19 cellular contexts compared by ENCODE assay signal in the genomic region with DNA sequence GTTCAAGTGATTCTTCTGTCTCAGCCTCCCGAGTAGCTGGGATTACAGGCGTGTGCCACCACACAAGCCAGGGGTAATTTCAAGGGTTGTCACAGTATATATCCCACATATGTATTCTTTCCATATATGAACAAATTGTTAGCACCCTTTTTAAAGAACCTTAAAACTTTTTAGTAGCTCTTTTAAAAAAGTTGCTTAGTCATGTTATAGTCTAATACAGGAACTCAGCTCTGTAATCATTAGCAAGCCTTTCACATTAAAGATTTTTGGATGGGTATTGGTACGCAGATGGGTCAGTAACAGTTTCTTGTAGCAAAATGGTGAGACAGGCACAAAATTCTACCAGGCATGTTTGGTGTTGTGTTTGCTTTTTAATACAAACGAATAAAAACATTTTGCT. TPM values are rescaled to one million over a fixed set of nuclear protein-coding genes. Genes with fewer than 3 reads are reported as not detected.
DNase-seq lines count a peak whose midpoint lies in the region; ATAC-seq, FAIRE-seq and TF ChIP-seq lines count a peak whose summit lies in the region.
"Had no signal": no experiment of that assay in that cellular context is flagged by ENCODE, and none has a peak within 500 bp of the region (broad histone marks: within the 10 kb centered on the region; RNA-seq: fewer than 3 reads in every experiment).

No MANE protein-coding gene starts in this region.

- peaks cover 16% of the 10 kb centered on the region for H3K36me3 ChIP-seq in left ventricle myocardium inferior
- peaks cover 24% of the 10 kb centered on the region for H3K36me3 ChIP-seq in HUES64 (ENCODE audit: insufficient read depth, low read length)
- H3K36me3 ChIP-seq in GM12878 (ENCODE audit: control insufficient read depth in 2 of 2, insufficient read depth in 2 of 2, low read length in 1 of 2) = peaks cover 2 to 8% of the 10 kb centered on the region in 2 experiments

- H3K4me1 ChIP-seq in left ventricle myocardium inferior (peaks cover 60% of the 10 kb centered on the region), right cardiac atrium (ENCODE audit: control insufficient read depth, insufficient read depth, low read length) (peaks cover 6% of the 10 kb centered on the region), HUES64 (ENCODE audit: insufficient read depth, low read length) (peaks cover 11% of the 10 kb centered on the region; the same call in 1 of the 2 replicates), GM12878 (ENCODE audit: control insufficient read depth, insufficient read depth, low read length) (peaks cover 48% of the 10 kb centered on the region)
- H3K4me1 ChIP-seq: BE2C had no signal

- POLR2A ChIA-PET in GM12878 (lab: Charles Lee) = interaction anchor here (0.7 to 2.5 kb wide), 4 partner anchors 11 to 75 kb away, joined by 3 to 8 read pairs (median 3); a partner anchor contains a TSS

- RAD21 ChIA-PET in GM12878 (lab: Charles Lee; ENCODE audit: unreplicated experiment) = interaction anchor here (0.7 to 4.8 kb wide), 5 partner anchors 9 to 203 kb away, joined by 3 to 18 read pairs (median 3); a partner anchor contains a TSS

- no peaks in the 10 kb centered on the region for H3K9me3 ChIP-seq in left ventricle myocardium inferior (replicated peaks)
- H3K9me3 ChIP-seq in right cardiac atrium (ENCODE audit: control insufficient read depth, low read length) = no peaks in the 10 kb centered on the region
- H3K9me3 ChIP-seq in HUES64 (ENCODE audit: insufficient read depth, low read depth, low read length) = no peaks in the 10 kb centered on the region
- no peaks in the 10 kb centered on the region for H3K9me3 ChIP-seq in GM12878 (replicated peaks; ENCODE audit: control insufficient read depth, insufficient read depth, low read length)
- H3K9me3 ChIP-seq: BE2C, sigmoid colon had no signal

- no peak for TF ChIP-seq POLR2A in GM12878 (IDR thresholded peaks at IDR 0.05; ENCODE audit: low read depth, low read length)

- DNase-seq in left ventricle myocardium inferior = no peak
- DNase-seq in right cardiac atrium = no peak
- DNase-seq in GM12878 (ENCODE audit: low read depth, low spot score) = no peak
- no peak for DNase-seq in stimulated activated naive CD8-positive, alpha-beta T cell treated with anti-CD3 and anti-CD28 coated beads, Interleukin-15, amount 100 ng/mL, for 72 hours
- no peak for DNase-seq in nucleus accumbens (lab: John Stamatoyannopoulos, UW)
- no peak for DNase-seq in stimulated activated CD4-positive, alpha-beta T cell treated with anti-CD3 and anti-CD28 coated beads, Interleukin-4, amount 100 ng/mL, for 4 hours
- no peak for DNase-seq in effector CD8-positive, alpha-beta T cell (lab: John Stamatoyannopoulos, UW)
- DNase-seq: BE2C; effector CD4-positive, alpha-beta T cell; hippocampal formation; NCI-H2081 treated with DMSO at 0.1 percent for 48 hours; NCI-H526 treated with DMSO at 0.1 percent for 48 hours; PC-3; sigmoid colon; stimulated activated CD4-positive, alpha-beta T cell treated with anti-CD3 and anti-CD28 coated beads, Interleukin-2, amount 100 ng/mL, for 24 hours had no signal

- peaks cover 96% of the 10 kb centered on the region for H3K79me2 ChIP-seq in GM12878 (ENCODE audit: control insufficient read depth, insufficient read depth, low read length)

- FAIRE-seq in GM12878 (lab: Jason Lieb, UNC) = no peak
- FAIRE-seq: H54 had no signal

- no peak overlapping the region for H2AFZ ChIP-seq in GM12878 (ENCODE audit: control insufficient read depth, low read depth, low read length)

- peaks cover 74% of the 10 kb centered on the region for H3K4me1 Mint-ChIP-seq in stimulated activated naive CD8-positive, alpha-beta T cell treated with anti-CD3 and anti-CD28 coated beads, Interleukin-15, amount 100 ng/mL, for 72 hours

- no peak for ATAC-seq in right cardiac atrium
- ATAC-seq in GM12878 = no peak
- no peak for ATAC-seq in stimulated activated naive CD8-positive, alpha-beta T cell treated with anti-CD3 and anti-CD28 coated beads, Interleukin-15, amount 100 ng/mL, for 72 hours
- ATAC-seq: PC-3, SK-N-SH treated with all-trans-retinoic acid at 6 μM for 48 hours had no signal

- WGBS in right cardiac atrium = 88% methylated on average over 4 of the region's 4 CpGs
- 98% methylated on average over 4 of the region's 4 CpGs for WGBS in HUES64
- 90% methylated on average over 4 of the region's 4 CpGs for WGBS in GM12878 (ENCODE audit: insufficient coverage, insufficient replicate concordance, low lambda C conversion rate, missing lambda C conversion rate)

- SMC1A ChIA-PET in GM12878 (lab: Charles Lee; ENCODE audit: uncharacterized antibody, unreplicated experiment) = interaction anchor here (1.7 to 3.1 kb wide), 2 partner anchors 8 to 59 kb away, joined by 4 to 32 read pairs; no protein-coding TSS in a partner anchor

- TF ChIP-seq CTCF in left ventricle myocardium inferior (IDR thresholded peaks at IDR 0.05; ENCODE audit: borderline replicate concordance) (no peak), GM12878 (IDR thresholded peaks at IDR 0.05 in 2 of 3, conservative IDR thresholded peaks at IDR 0.05 in 1 of 3; ENCODE audit: control insufficient read depth in 2 of 3, extremely low read depth in 1 of 3, insufficient read depth in 1 of 3, low read depth in 3 of 3, low read length in 3 of 3) (no peak)

- 0 out of 2 replicates have a peak, but pooled peaks cover under 1% of the 10 kb centered on the region for H4K20me1 ChIP-seq in GM12878 (ENCODE audit: control insufficient read depth, insufficient read depth)

- no TSS peak for BruUV-seq in GM12878 (replicated peaks; lab: Mats Ljungman, UMichigan)

- H3K9me3 Mint-ChIP-seq in stimulated activated naive CD8-positive, alpha-beta T cell treated with anti-CD3 and anti-CD28 coated beads, Interleukin-15, amount 100 ng/mL, for 72 hours = no peaks in the 10 kb centered on the region

- H3K27me3 ChIP-seq in left ventricle myocardium inferior (ENCODE audit: low read depth) = no peaks in the 10 kb centered on the region
- no peaks in the 10 kb centered on the region for H3K27me3 ChIP-seq in right cardiac atrium (ENCODE audit: control insufficient read depth, insufficient read depth)
- no peaks in the 10 kb centered on the region for H3K27me3 ChIP-seq in HUES64 (ENCODE audit: insufficient read depth, low read length)
- no peaks in the 10 kb centered on the region for H3K27me3 ChIP-seq in GM12878 (replicated peaks in 1 of 2; ENCODE audit: control insufficient read depth in 2 of 2, insufficient read depth in 2 of 2, low read length in 1 of 2)
- H3K27me3 ChIP-seq: BE2C, cardiac muscle cell, sigmoid colon had no signal

- no peak overlapping the region for H3K4me3 Mint-ChIP-seq in stimulated activated naive CD8-positive, alpha-beta T cell treated with anti-CD3 and anti-CD28 coated beads, Interleukin-15, amount 100 ng/mL, for 72 hours

- H3K27ac ChIP-seq in left ventricle myocardium inferior (replicated peaks) (peak overlapping the region; percentile 21), right cardiac atrium (ENCODE audit: low read length) (no peak overlapping the region), HUES64 (ENCODE audit: low read depth, low read length) (peak overlapping the region; percentile 37; the same call in 1 of the 2 replicates), GM12878 (ENCODE audit: control insufficient read depth, insufficient read depth) (no peak overlapping the region)
- H3K27ac ChIP-seq: cardiac muscle cell, sigmoid colon had no signal

- no peak overlapping the region for H3K4me3 ChIP-seq in left ventricle myocardium inferior
- no peak overlapping the region for H3K4me3 ChIP-seq in right cardiac atrium (ENCODE audit: low read length)
- no peak overlapping the region for H3K4me3 ChIP-seq in HUES64 (ENCODE audit: low read length)
- H3K4me3 ChIP-seq in GM12878 = no peak overlapping the region
- H3K4me3 ChIP-seq: cardiac muscle cell, sigmoid colon had no signal

- no peak overlapping the region for H3K9ac ChIP-seq in HUES64 (ENCODE audit: low read depth, low read length)
- H3K9ac ChIP-seq in GM12878 (ENCODE audit: control insufficient read depth, insufficient read depth, low read length) = no peak overlapping the region

- intact Hi-C loops in left ventricle myocardium inferior (cut with micrococcal nuclease) (no loop called here), right cardiac atrium (cut with DNase I) (loop anchor here in 1 of 4 donors (10.0 kb wide), 1 partner anchor 59 kb away; no protein-coding TSS in a partner anchor), GM12878 (cut with micrococcal nuclease; ENCODE audit: unreplicated experiment) (no loop called here)

- H3K4me2 ChIP-seq in GM12878 (ENCODE audit: control insufficient read depth, insufficient read depth) = peak overlapping the region; percentile 23; the same call in 1 of the 2 replicates

- no peaks in the 10 kb centered on the region for H3K27me3 Mint-ChIP-seq in stimulated activated naive CD8-positive, alpha-beta T cell treated with anti-CD3 and anti-CD28 coated beads, Interleukin-15, amount 100 ng/mL, for 72 hours

- CTCF ChIA-PET in GM12878 (lab: Yijun Ruan, JAX) = interaction anchor here (1.3 to 1.9 kb wide), 2 partner anchors 59 to 203 kb away, joined by 3 to 6 read pairs; no protein-coding TSS in a partner anchor

- in situ Hi-C loops in GM12878 (cut with MboI) = no loop called here

- no peak for TF ChIP-seq RAD21 in GM12878 (IDR thresholded peaks at IDR 0.05; ENCODE audit: insufficient read depth, low read depth, low read length)

- TF ChIP-seq EP300 in GM12878 (IDR thresholded peaks at IDR 0.05; ENCODE audit: borderline replicate concordance in 1 of 2, control insufficient read depth in 1 of 2, low read depth in 2 of 2, low read length in 2 of 2) = no peak

- H3K27ac Mint-ChIP-seq in stimulated activated naive CD8-positive, alpha-beta T cell treated with anti-CD3 and anti-CD28 coated beads, Interleukin-15, amount 100 ng/mL, for 72 hours = peak overlapping the region; percentile 40 to 71

RNA-seq across cellular contexts. Expression of a gene that starts 10.9 kb away (rescaled TPM):
- 72.8 TPM for total RNA-seq in left ventricle myocardium inferior
- total RNA-seq in right cardiac atrium = 10 to 100 TPM; 58.0 to 65.2 (median 63.2) TPM
- 49.9 TPM for polyA plus RNA-seq in right cardiac atrium
- 134 TPM for polyA plus RNA-seq in HUES64 (2013, experiment 1 of 2)
- 118 TPM for polyA plus RNA-seq in HUES64 (2013, experiment 2 of 2)
- 97.3 and 103 TPM in 2 replicates for total RNA-seq in GM12878 (2013; cell fraction: nucleolus; rRNA removed)
- 83.1 and 106 TPM in 2 replicates for total RNA-seq in GM12878 (2014; rRNA removed)
- 110 and 116 TPM in 2 replicates for total RNA-seq in GM12878 (2014; rRNA removed; fragmentation: Illumina TruSeq; extraction: Trizol)
- total RNA-seq in GM12878 (2021) = 73.6 and 75.0 TPM in 2 replicates
- polyA plus RNA-seq in GM12878 (2011; ENCODE audit: low read depth) = 27.9 TPM
- polyA plus RNA-seq in GM12878 (2011; rRNA removed) = 75.0 and 103 TPM in 2 replicates
- 27.1 and 32.5 TPM in 2 replicates for polyA plus RNA-seq in GM12878 (2011; cell fraction: cytosol; rRNA removed)
- 26.5 and 33.9 TPM in 2 replicates for polyA plus RNA-seq in GM12878 (2011; cell fraction: nucleus; rRNA removed)
- polyA plus RNA-seq in GM12878 (2012) = 48.5 and 57.6 TPM in 2 replicates
- polyA plus RNA-seq in GM12878 (2014; fragmentation: Illumina TruSeq; extraction: Trizol) = 107 and 134 TPM in 2 replicates
- 10 to 100 TPM; 59.6 to 75.5 TPM for polyA plus RNA-seq in GM12878 (2014; fragmentation: Nextera tagmentation; extraction: Ambion mirVana)
- polyA plus RNA-seq in GM12878 (2014; rRNA removed) = 45.3 and 58.2 TPM in 2 replicates
- 10 to 100 TPM; 87.3 to 92.8 TPM for polyA plus RNA-seq in GM12878 (2016; fragmentation: Nextera tagmentation; extraction: Ambion mirVana)
- 49.9 and 71.1 TPM in 2 replicates for polyA minus RNA-seq in GM12878 (2011; rRNA and poly(A)+ RNA removed)
- polyA minus RNA-seq in GM12878 (2011; cell fraction: cytosol; rRNA and poly(A)+ RNA removed) = 31.4 and 34.3 TPM in 2 replicates
- polyA minus RNA-seq in GM12878 (2011; cell fraction: nucleus; rRNA and poly(A)+ RNA removed) = 21.2 and 39.3 TPM in 2 replicates

Comparison
In these comparisons a context has a peak if more than half of its experiments do, and no peak if none do; other contexts are left out.
1. H3K27ac ChIP-seq: peak in left ventricle myocardium inferior (single experiment) and HUES64 (single experiment); none in right cardiac atrium (single experiment) and GM12878 (single experiment).